In the genomic region with DNA sequence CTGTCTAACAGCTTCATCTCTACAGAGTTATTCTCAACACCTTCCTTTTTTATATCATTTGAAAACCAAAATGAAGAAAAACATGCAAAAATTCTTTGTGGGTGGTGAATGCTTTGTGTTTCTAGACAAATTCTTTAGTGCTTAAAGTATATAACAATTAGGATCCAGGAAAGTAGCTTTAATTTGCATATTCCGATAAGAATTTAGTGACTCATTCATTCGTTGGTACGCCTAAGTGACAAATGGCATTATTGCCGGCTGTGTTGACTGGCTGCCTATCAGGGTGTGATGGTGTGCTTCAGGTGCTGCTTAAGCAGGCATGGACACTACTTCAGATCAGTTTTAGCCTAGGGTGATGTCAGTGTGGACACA, we compare ENCODE assay signal across 12 cellular contexts. TPM values are rescaled to one million over a fixed set of nuclear protein-coding genes. Genes with fewer than 3 reads are reported as not detected.
DNase-seq lines count a peak whose midpoint lies in the region; ATAC-seq and TF ChIP-seq lines count a peak whose summit lies in the region.
"Had no signal": no experiment of that assay in that cellular context is flagged by ENCODE, and none has a peak within 500 bp of the region (broad histone marks: within the 10 kb centered on the region; RNA-seq: fewer than 3 reads in every experiment).

No MANE protein-coding gene starts in this region.

- peaks cover 30% of the 10 kb centered on the region for H3K4me1 Mint-ChIP-seq in activated CD8-positive, alpha-beta T cell treated with anti-CD3 and anti-CD28 coated beads for 36 hours (ENCODE audit: low read depth)

- no peaks in the 10 kb centered on the region for H3K9me3 ChIP-seq in lung (ENCODE audit: control insufficient read depth in 2 of 2, insufficient read depth in 1 of 2, low read length in 1 of 2)
- H3K9me3 ChIP-seq: ascending aorta, ovary had no signal

- peaks cover 3 to 6% of the 10 kb centered on the region in 2 donors for H3K4me1 ChIP-seq in lung (ENCODE audit: control insufficient read depth in 2 of 2, insufficient read depth in 2 of 2, low read length in 2 of 2)
- H3K4me1 ChIP-seq: ascending aorta had no signal

- H3K27ac Mint-ChIP-seq in activated CD8-positive, alpha-beta T cell treated with anti-CD3 and anti-CD28 coated beads for 36 hours, result peak overlapping the region; percentile 92

- peak overlapping the region; percentile 45 to 86 for H3K27ac ChIP-seq in lung (ENCODE audit: low read depth in 1 of 2, low read length in 1 of 2)
- H3K27ac ChIP-seq: ascending aorta, ovary had no signal

- H3K36me3 Mint-ChIP-seq in activated CD8-positive, alpha-beta T cell treated with anti-CD3 and anti-CD28 coated beads for 36 hours (ENCODE audit: low read depth), result peaks cover 64% of the 10 kb centered on the region

- peak; percentile 5 for DNase-seq in stimulated activated naive CD4-positive, alpha-beta T cell treated with Interleukin-2 at 50 U/mL for 16 hours (lab: John Stamatoyannopoulos, UW)
- no peak for DNase-seq in stimulated activated naive CD4-positive, alpha-beta T cell (lab: John Stamatoyannopoulos, UW)
- no peak for DNase-seq in activated CD8-positive, alpha-beta T cell treated with anti-CD3 and anti-CD28 coated beads for 36 hours
- no peak for DNase-seq in lung (ENCODE audit: low spot score)
- DNase-seq in DMS153 (lab: John Stamatoyannopoulos, UW), result no peak
- DNase-seq in stimulated activated CD4-positive, alpha-beta T cell treated with anti-CD3 and anti-CD28 coated beads, Interleukin-2, amount 100 ng/mL, for 24 hours, result no peak
- DNase-seq in COR-L47 (lab: John Stamatoyannopoulos, UW), result no peak
- DNase-seq: C1 segment of cervical spinal cord, GF-D8, ovary had no signal

- H3K36me3 ChIP-seq in lung (ENCODE audit: control insufficient read depth in 2 of 2, insufficient read depth in 2 of 2, low read length in 2 of 2), result no peaks in the 10 kb centered on the region
- H3K36me3 ChIP-seq: ascending aorta, ovary had no signal

- H3K4me3 ChIP-seq in lung, result no peak overlapping the region
- H3K4me3 ChIP-seq: ascending aorta, ovary had no signal

- intact Hi-C loops in activated CD8-positive, alpha-beta T cell treated with anti-CD3 and anti-CD28 coated beads for 36 hours (cut with micrococcal nuclease), result no loop called here

- H3K4me3 Mint-ChIP-seq in activated CD8-positive, alpha-beta T cell treated with anti-CD3 and anti-CD28 coated beads for 36 hours, result no peak overlapping the region

- no peaks in the 10 kb centered on the region for H3K9me3 Mint-ChIP-seq in activated CD8-positive, alpha-beta T cell treated with anti-CD3 and anti-CD28 coated beads for 36 hours

- no peak for TF ChIP-seq CTCF in activated CD8-positive, alpha-beta T cell treated with anti-CD3 and anti-CD28 coated beads for 36 hours (IDR thresholded peaks at IDR 0.05)
- no peak for TF ChIP-seq CTCF in lung (IDR thresholded peaks at IDR 0.05; ENCODE audit: control extremely low read depth, extremely low read depth)

- ATAC-seq in activated CD8-positive, alpha-beta T cell treated with anti-CD3 and anti-CD28 coated beads for 36 hours, result no peak
- ATAC-seq in lung (ENCODE audit: insufficient read depth, low FRiP score) (no peak), GM21367 (IDR thresholded peaks at IDR 0.05; ENCODE audit: unreplicated experiment) (no peak)

- H3K27me3 ChIP-seq in lung (ENCODE audit: control insufficient read depth, insufficient read depth), result no peaks in the 10 kb centered on the region
- H3K27me3 ChIP-seq: ascending aorta, ovary had no signal

- 67 to 81% methylated on average over 4 of the region's 4 CpGs for WGBS in lung, 2 donors

- CTCF ChIA-PET in activated CD8-positive, alpha-beta T cell treated with anti-CD3 and anti-CD28 coated beads for 36 hours (lab: Charles Lee), result interaction anchor here (0.9 to 3.0 kb wide), 5 partner anchors 22 to 136 kb away, joined by 3 to 18 read pairs (median 3); no protein-coding TSS in a partner anchor

- no peaks in the 10 kb centered on the region for H3K27me3 Mint-ChIP-seq in activated CD8-positive, alpha-beta T cell treated with anti-CD3 and anti-CD28 coated beads for 36 hours

- POLR2A ChIA-PET in activated CD8-positive, alpha-beta T cell treated with anti-CD3 and anti-CD28 coated beads for 36 hours (lab: Charles Lee), result interaction anchor here (1.2 to 1.8 kb wide), 2 partner anchors 31 to 33 kb away, joined by 3 to 21 read pairs; a partner anchor contains a TSS

RNA-seq across cellular contexts. Expression of a gene that starts 35.2 kb away (rescaled TPM):
- 100 to 1,000 TPM; 198 TPM for total RNA-seq in activated CD8-positive, alpha-beta T cell treated with anti-CD3 and anti-CD28 coated beads for 36 hours
- 10 to 100 TPM; 13.1 to 30.6 TPM for total RNA-seq in lung
- polyA plus RNA-seq in lung, result 10 to 100 TPM in 1 of 2 donors, 1 to 10 TPM in 1; 5.1 to 40.3 TPM

Comparison
In these comparisons a context has a peak if more than half of its experiments do, and no peak if none do; other contexts are left out.
1. RNA of a gene that starts 35.2 kb away (total RNA-seq): 198 TPM in activated CD8-positive, alpha-beta T cell treated with anti-CD3 and anti-CD28 coated beads for 36 hours; 13.1 to 30.6 TPM in lung; every median in the first group is over 4 times any median in the second.